ENCODE assay signal across 11 cellular contexts in genomic region chr14:69287096-69287991, GRCh38. TPM values are rescaled to one million over a fixed set of nuclear protein-coding genes. Genes with fewer than 3 reads are reported as not detected.
DNase-seq lines count a peak whose midpoint lies in the region; ATAC-seq and TF ChIP-seq lines count a peak whose summit lies in the region.
"Had no signal": no experiment of that assay in that cellular context is flagged by ENCODE, and none has a peak within 500 bp of the region (broad histone marks: within the 10 kb centered on the region; RNA-seq: fewer than 3 reads in every experiment).

No MANE protein-coding gene starts in this region.

- peak overlapping the region; percentile 52 for H3K27ac ChIP-seq in C4-2B
- H3K27ac ChIP-seq in colonic mucosa = no peak overlapping the region

- H3K4me1 Mint-ChIP-seq in nephron progenitor cell = peaks cover 27% of the 10 kb centered on the region
- H3K4me1 Mint-ChIP-seq: central memory CD8-positive, alpha-beta T cell; T-cell had no signal

- peak; percentile 84 for DNase-seq in NCI-H2171 (lab: John Stamatoyannopoulos, UW)
- DNase-seq in ecto neural progenitor cell (ENCODE audit: low spot score) = peak; percentile 49
- DNase-seq in nephron progenitor cell = no peak
- no peak for DNase-seq in colonic mucosa
- no peak for DNase-seq in activated CD4-positive, CD25-positive, alpha-beta regulatory T cell (lab: John Stamatoyannopoulos, UW)
- DNase-seq: NCI-H2029 treated with DMSO at 0.1 percent for 48 hours, T-cell had no signal

- no peak for ATAC-seq in GM18867 (IDR thresholded peaks at IDR 0.05; ENCODE audit: unreplicated experiment)
- ATAC-seq in GM18870 (IDR thresholded peaks at IDR 0.05; ENCODE audit: unreplicated experiment) = no peak
- ATAC-seq: T-cell had no signal

- no peak overlapping the region for H3K9ac ChIP-seq in colonic mucosa (ENCODE audit: low read depth in 2 of 2, low read length in 2 of 2)

- H3K4me1 ChIP-seq in colonic mucosa = no peaks in the 10 kb centered on the region

- no peaks in the 10 kb centered on the region for H3K27me3 Mint-ChIP-seq in nephron progenitor cell (ENCODE audit: low read depth, poor library complexity)

- peak overlapping the region; percentile 41 for H3K4me3 Mint-ChIP-seq in nephron progenitor cell
- H3K4me3 Mint-ChIP-seq: central memory CD8-positive, alpha-beta T cell; T-cell had no signal

- TF ChIP-seq CTCF in C4-2B (conservative IDR thresholded peaks at IDR 0.05) = no peak
- TF ChIP-seq CTCF in nephron progenitor cell (IDR thresholded peaks at IDR 0.05) = no peak
- no peak for TF ChIP-seq CTCF in colonic mucosa (IDR thresholded peaks at IDR 0.05)

- peak overlapping the region; percentile 18 for H3K27ac Mint-ChIP-seq in nephron progenitor cell
- H3K27ac Mint-ChIP-seq: T-cell had no signal

- H3K9me3 ChIP-seq in colonic mucosa = no peaks in the 10 kb centered on the region

- H3K36me3 ChIP-seq in colonic mucosa = no peaks in the 10 kb centered on the region

- no peaks in the 10 kb centered on the region for H3K9me3 Mint-ChIP-seq in nephron progenitor cell
- H3K9me3 Mint-ChIP-seq: central memory CD8-positive, alpha-beta T cell; T-cell had no signal

- H3K27me3 ChIP-seq in colonic mucosa = no peaks in the 10 kb centered on the region

- no peaks in the 10 kb centered on the region for H3K36me3 Mint-ChIP-seq in nephron progenitor cell (ENCODE audit: low read depth)
- H3K36me3 Mint-ChIP-seq: T-cell had no signal

- intact Hi-C loops in colonic mucosa (cut with DNase I) = no loop called here

- H3K4me3 ChIP-seq in colonic mucosa = no peak overlapping the region

RNA-seq across cellular contexts. Expression of gene GALNT16, which starts 27.4 kb away (rescaled TPM):
- 1 to 10 TPM in 1 of 2 donors, under 1 TPM in 1; 0.22 to 1.6 TPM for total RNA-seq in colonic mucosa

Comparison
In these comparisons a context has a peak if more than half of its experiments do, and no peak if none do; other contexts are left out.
1. DNase-seq: peak in NCI-H2171 (single experiment) and ecto neural progenitor cell (single experiment); none in nephron progenitor cell (single experiment), colonic mucosa (single experiment) and activated CD4-positive, CD25-positive, alpha-beta regulatory T cell (0 of 4).